20 cellular contexts compared by ENCODE assay signal in genomic region chr6:43180058-43180457, GRCh38.
"Had no signal": no experiment of that assay in that cellular context is flagged by ENCODE, and none has a peak within 500 bp of the region (broad histone marks: within the 10 kb centered on the region; RNA-seq: fewer than 3 reads in every experiment).

No MANE protein-coding gene starts in this region.

- H3K27me3 Mint-ChIP-seq: activated naive CD8-positive, alpha-beta T cell treated with anti-CD3 and anti-CD28 coated beads for 36 hours; naive thymus-derived CD8-positive, alpha-beta T cell; stimulated activated naive CD8-positive, alpha-beta T cell treated with anti-CD3 and anti-CD28 coated beads, Interleukin-15, amount 100 ng/mL, for 72 hours; T-cell had no signal

- H3K27ac ChIP-seq: lower lobe of right lung, pancreas, psoas muscle, right atrium auricular region had no signal

- H3K9me3 Mint-ChIP-seq: activated naive CD8-positive, alpha-beta T cell treated with anti-CD3 and anti-CD28 coated beads for 36 hours; endodermal cell; mesothelial cell of epicardium; naive thymus-derived CD8-positive, alpha-beta T cell; stimulated activated naive CD8-positive, alpha-beta T cell treated with anti-CD3 and anti-CD28 coated beads, Interleukin-15, amount 100 ng/mL, for 72 hours; T-cell had no signal

- H3K4me3 ChIP-seq: coronary artery, lower lobe of right lung, pancreas, psoas muscle, right atrium auricular region, tibial nerve had no signal

- ATAC-seq: left lobe of liver; lower lobe of right lung; naive thymus-derived CD8-positive, alpha-beta T cell; pancreas; psoas muscle; stimulated activated naive CD8-positive, alpha-beta T cell treated with anti-CD3 and anti-CD28 coated beads, Interleukin-15, amount 100 ng/mL, for 72 hours; T-cell had no signal

- H3K9me3 ChIP-seq: lower lobe of right lung, pancreas, psoas muscle, right atrium auricular region, tibial nerve had no signal

- H3K27me3 ChIP-seq: pancreas, right atrium auricular region, tibial nerve had no signal

- H3K4me3 Mint-ChIP-seq: activated naive CD8-positive, alpha-beta T cell treated with anti-CD3 and anti-CD28 coated beads for 36 hours; mesothelial cell of epicardium; stimulated activated naive CD8-positive, alpha-beta T cell treated with anti-CD3 and anti-CD28 coated beads, Interleukin-15, amount 100 ng/mL, for 72 hours had no signal

- H3K27ac Mint-ChIP-seq: endodermal cell; stimulated activated naive CD8-positive, alpha-beta T cell treated with anti-CD3 and anti-CD28 coated beads, Interleukin-15, amount 100 ng/mL, for 72 hours had no signal

- DNase-seq: activated CD4-positive, alpha-beta T cell treated with anti-CD3 and anti-CD28 coated beads for 1 hour; activated CD4-positive, alpha-beta T cell treated with anti-CD3 and anti-CD28 coated beads, Interleukin-2, amount 50 U/mL, for 4 hours; activated naive CD4-positive, alpha-beta T cell treated with Interleukin-2 at 50 U/mL for 16 hours; activated naive CD8-positive, alpha-beta T cell treated with anti-CD3 and anti-CD28 coated beads for 36 hours; activated T-cell treated with anti-CD3 and anti-CD28 coated beads, Interleukin-2, amount 50 U/mL, for 48 hours; cerebellar nuclear complex; endodermal cell; lower lobe of right lung; naive thymus-derived CD8-positive, alpha-beta T cell; pancreas; psoas muscle; stimulated activated CD4-positive, alpha-beta T cell treated with anti-CD3 and anti-CD28 coated beads, Interleukin-12 subunit alpha, Interleukin-12 subunit beta, amount 100 ng/mL, for 4 hours; stimulated activated CD4-positive, alpha-beta T cell treated with anti-CD3 and anti-CD28 coated beads, Interleukin-4, amount 100 ng/mL, for 4 hours; stimulated activated naive CD8-positive, alpha-beta T cell treated with anti-CD3 and anti-CD28 coated beads, Interleukin-15, amount 100 ng/mL, for 72 hours; T-cell had no signal
